1 cellular context compared by ENCODE assay signal in genomic region chr12:56116267-56117081, GRCh38.
TF ChIP-seq lines count a peak whose summit lies in the region.

TSS of gene RPL41 (plus strand) at chr12:56116633.

TF ChIP-seq in K562, 482 proteins besides CTCF, POLR2A, EP300 and RAD21 (continued from another document and continues in another):
- no peak for TF ChIP-seq CUX1 (CRISPR knock-in tag; IDR thresholded peaks at IDR 0.05)
- peak; percentile 69 for TF ChIP-seq HMBOX1 (IDR thresholded peaks at IDR 0.05)
- TF ChIP-seq FOS (IDR thresholded peaks at IDR 0.05; ENCODE audit: extremely low read depth, insufficient read length): no peak
- TF ChIP-seq SETDB1 (IDR thresholded peaks at IDR 0.05; ENCODE audit: low read length): no peak
- peak; percentile 62; the same call in 1 of the 2 replicates for TF ChIP-seq ZNF592 (IDR thresholded peaks at IDR 0.05)
- peak; percentile 88 for TF ChIP-seq SNRNP70 (optimal IDR thresholded peaks at IDR 0.05; ENCODE audit: low read depth, low read length)
- TF ChIP-seq KAT7 (CRISPR knock-in tag; IDR thresholded peaks at IDR 0.05; ENCODE audit: borderline replicate concordance): no peak; the same call in 1 of the 2 replicates
- peak; percentile 43 to 87 for TF ChIP-seq MAZ (CRISPR knock-in tag; conservative IDR thresholded peaks at IDR 0.05 in 1 of 2, IDR thresholded peaks at IDR 0.05 in 1 of 2)
- TF ChIP-seq CHD4 (IDR thresholded peaks at IDR 0.05; ENCODE audit: insufficient read depth, insufficient replicate concordance, low read depth, low read length, poor library complexity, severe bottlenecking): no peak
- TF ChIP-seq CREBBP (IDR thresholded peaks at IDR 0.05; ENCODE audit: low read depth, low read length): no peak
- peak; percentile 96 for TF ChIP-seq NR2C1 (IDR thresholded peaks at IDR 0.05)
- peak; percentile 97 for TF ChIP-seq NR2C1 (tag; IDR thresholded peaks at IDR 0.05)
- no peak for TF ChIP-seq SIRT6 (IDR thresholded peaks at IDR 0.05; ENCODE audit: low read depth, low read length)
- peak; percentile 100 for TF ChIP-seq NFRKB (IDR thresholded peaks at IDR 0.05; ENCODE audit: low read depth)
- TF ChIP-seq TAF9B (IDR thresholded peaks at IDR 0.05; ENCODE audit: partially characterized antibody): peak; percentile 99
- peak; percentile 72 for TF ChIP-seq MGA (IDR thresholded peaks at IDR 0.05)
- peak; percentile 98 for TF ChIP-seq RBBP5 (IDR thresholded peaks at IDR 0.05; ENCODE audit: borderline replicate concordance, insufficient read depth, low read length, poor library complexity, severe bottlenecking)
- TF ChIP-seq ZNF197 (CRISPR knock-in tag; IDR thresholded peaks at IDR 0.05; ENCODE audit: low read depth): no peak
- TF ChIP-seq DIDO1 (tag; IDR thresholded peaks at IDR 0.05; ENCODE audit: low read depth): no peak
- peak in 1 of 2 experiments; percentile 74; a peak in 3 of 4 replicates for TF ChIP-seq HDAC1 (IDR thresholded peaks at IDR 0.05)
- peak; percentile 99 for TF ChIP-seq BRD4 (IDR thresholded peaks at IDR 0.05)
- peak; percentile 67; the same call in 1 of the 2 replicates for TF ChIP-seq NCOA6 (IDR thresholded peaks at IDR 0.05)
- TF ChIP-seq ZNF324 (CRISPR knock-in tag; IDR thresholded peaks at IDR 0.05): no peak
- 0 out of 2 replicates have a peak, but pooled peaks have one; percentile 53 for TF ChIP-seq PHB2 (IDR thresholded peaks at IDR 0.05; ENCODE audit: low read depth)
- 0 out of 2 replicates have a peak, but pooled peaks have one; percentile 21 for TF ChIP-seq ZBTB43 (CRISPR knock-in tag; IDR thresholded peaks at IDR 0.05)
- TF ChIP-seq HDGF (IDR thresholded peaks at IDR 0.05): 0 out of 2 replicates have a peak, but pooled peaks have one; percentile 4
- peak; percentile 82 for TF ChIP-seq POLR2G (IDR thresholded peaks at IDR 0.05; ENCODE audit: low read depth, low read length)
- no peak for TF ChIP-seq ZNF77 (CRISPR knock-in tag; IDR thresholded peaks at IDR 0.05)
- peak; percentile 35; the same call in 1 of the 2 replicates for TF ChIP-seq MEF2A (IDR thresholded peaks at IDR 0.05; ENCODE audit: control insufficient read depth, low read depth, low read length)
- peak; percentile 76; the same call in 1 of the 2 replicates for TF ChIP-seq NFATC3 (IDR thresholded peaks at IDR 0.05)
- no peak for TF ChIP-seq RBM25 (IDR thresholded peaks at IDR 0.05; ENCODE audit: low read depth, low read length, severe bottlenecking)
